8 cellular contexts compared by ENCODE assay signal in the genomic region with DNA sequence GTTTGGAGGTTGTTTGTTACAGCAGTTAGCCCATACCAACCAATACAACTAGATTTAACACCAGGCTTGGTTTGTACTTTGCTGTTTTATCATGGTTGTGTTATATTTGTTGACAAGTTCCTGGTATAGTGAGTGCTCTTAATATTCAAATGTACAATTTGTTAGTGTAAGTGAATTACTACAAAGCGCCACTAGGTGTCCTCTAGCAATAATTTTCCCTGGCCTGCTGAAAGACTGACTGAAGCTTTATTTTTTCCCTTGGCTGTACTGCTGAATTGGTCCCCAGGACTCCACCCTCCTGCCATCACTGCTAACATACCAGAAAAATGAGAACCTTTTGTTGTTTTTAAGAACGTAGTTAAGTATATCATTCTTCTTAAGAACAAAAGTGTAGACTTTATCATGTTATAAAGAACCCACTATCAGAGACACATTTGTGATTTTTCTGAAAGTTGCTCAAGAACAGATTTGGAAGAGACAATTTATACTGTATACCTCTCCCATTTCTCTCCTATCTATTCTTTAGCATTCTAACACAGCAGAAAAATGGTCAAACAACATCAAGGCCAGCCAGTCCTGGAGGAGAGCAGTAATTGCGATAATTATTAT.
DNase-seq lines count a peak whose midpoint lies in the region; ATAC-seq, FAIRE-seq and TF ChIP-seq lines count a peak whose summit lies in the region.

No MANE protein-coding gene starts in this region.

- TF ChIP-seq RAD21 in Ishikawa (IDR thresholded peaks at IDR 0.05; ENCODE audit: low read depth), result peak; percentile 64

- H3K36me3 Mint-ChIP-seq in naive B cell, result no peaks in the 10 kb centered on the region

- DNase-seq in NCI-H2081 (lab: John Stamatoyannopoulos, UW) (peak; percentile 10 to 23), NCI-H2081 treated with DMSO at 0.1 percent for 48 hours (lab: John Stamatoyannopoulos, UW) (no peak), RPMI7951 (ENCODE audit: low read depth) (peak; percentile 43), naive B cell (peak; percentile 11)
- DNase-seq in stimulated activated naive CD4-positive, alpha-beta T cell treated with Interleukin-2 at 50 U/mL for 16 hours (lab: John Stamatoyannopoulos, UW), result no peak

- H3K9me3 Mint-ChIP-seq in naive B cell, result peaks cover 0 to 1% (median 0%) of the 10 kb centered on the region in 7 donors

- no peak overlapping the region for H3K4me3 Mint-ChIP-seq in naive B cell

- FAIRE-seq in endometrium (lab: Jason Lieb, UNC), result peak; percentile 93

- TF ChIP-seq EP300 in Ishikawa (IDR thresholded peaks at IDR 0.05; ENCODE audit: borderline replicate concordance), result no peak

- ATAC-seq in GM21526 (IDR thresholded peaks at IDR 0.05; ENCODE audit: low FRiP score, unreplicated experiment) (peak; percentile 87), naive B cell (ENCODE audit: low read depth in 2 of 2) (peak in 1 of 2 donors; percentile 39)

- no peaks in the 10 kb centered on the region for H3K4me1 Mint-ChIP-seq in naive B cell

- no peak overlapping the region for H3K27ac Mint-ChIP-seq in naive B cell

- H3K27me3 Mint-ChIP-seq in naive B cell, result peaks cover 4 to 16% (median 14%) of the 10 kb centered on the region in 3 donors

TF ChIP-seq in Ishikawa, 13 proteins besides CTCF, POLR2A, EP300 and RAD21:
- no peak for TF ChIP-seq CREB1 (IDR thresholded peaks at IDR 0.05; ENCODE audit: low read depth)
- TF ChIP-seq, protein P1, sequence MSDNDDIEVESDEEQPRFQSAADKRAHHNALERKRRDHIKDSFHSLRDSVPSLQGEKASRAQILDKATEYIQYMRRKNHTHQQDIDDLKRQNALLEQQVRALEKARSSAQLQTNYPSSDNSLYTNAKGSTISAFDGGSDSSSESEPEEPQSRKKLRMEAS (IDR thresholded peaks at IDR 0.05), result no peak
- no peak for TF ChIP-seq CEBPB (IDR thresholded peaks at IDR 0.05)
- TF ChIP-seq TAF1 (IDR thresholded peaks at IDR 0.05; ENCODE audit: low read depth), result no peak
- TF ChIP-seq, protein P2, sequence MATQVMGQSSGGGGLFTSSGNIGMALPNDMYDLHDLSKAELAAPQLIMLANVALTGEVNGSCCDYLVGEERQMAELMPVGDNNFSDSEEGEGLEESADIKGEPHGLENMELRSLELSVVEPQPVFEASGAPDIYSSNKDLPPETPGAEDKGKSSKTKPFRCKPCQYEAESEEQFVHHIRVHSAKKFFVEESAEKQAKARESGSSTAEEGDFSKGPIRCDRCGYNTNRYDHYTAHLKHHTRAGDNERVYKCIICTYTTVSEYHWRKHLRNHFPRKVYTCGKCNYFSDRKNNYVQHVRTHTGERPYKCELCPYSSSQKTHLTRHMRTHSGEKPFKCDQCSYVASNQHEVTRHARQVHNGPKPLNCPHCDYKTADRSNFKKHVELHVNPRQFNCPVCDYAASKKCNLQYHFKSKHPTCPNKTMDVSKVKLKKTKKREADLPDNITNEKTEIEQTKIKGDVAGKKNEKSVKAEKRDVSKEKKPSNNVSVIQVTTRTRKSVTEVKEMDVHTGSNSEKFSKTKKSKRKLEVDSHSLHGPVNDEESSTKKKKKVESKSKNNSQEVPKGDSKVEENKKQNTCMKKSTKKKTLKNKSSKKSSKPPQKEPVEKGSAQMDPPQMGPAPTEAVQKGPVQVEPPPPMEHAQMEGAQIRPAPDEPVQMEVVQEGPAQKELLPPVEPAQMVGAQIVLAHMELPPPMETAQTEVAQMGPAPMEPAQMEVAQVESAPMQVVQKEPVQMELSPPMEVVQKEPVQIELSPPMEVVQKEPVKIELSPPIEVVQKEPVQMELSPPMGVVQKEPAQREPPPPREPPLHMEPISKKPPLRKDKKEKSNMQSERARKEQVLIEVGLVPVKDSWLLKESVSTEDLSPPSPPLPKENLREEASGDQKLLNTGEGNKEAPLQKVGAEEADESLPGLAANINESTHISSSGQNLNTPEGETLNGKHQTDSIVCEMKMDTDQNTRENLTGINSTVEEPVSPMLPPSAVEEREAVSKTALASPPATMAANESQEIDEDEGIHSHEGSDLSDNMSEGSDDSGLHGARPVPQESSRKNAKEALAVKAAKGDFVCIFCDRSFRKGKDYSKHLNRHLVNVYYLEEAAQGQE (IDR thresholded peaks at IDR 0.05; ENCODE audit: low read depth), result no peak
- TF ChIP-seq ZBTB7A (IDR thresholded peaks at IDR 0.05; ENCODE audit: low read depth), result no peak
- TF ChIP-seq EGR1 (IDR thresholded peaks at IDR 0.05), result no peak
- no peak for TF ChIP-seq TEAD4 (IDR thresholded peaks at IDR 0.05)
- no peak for TF ChIP-seq NFIC (IDR thresholded peaks at IDR 0.05)
- TF ChIP-seq TCF12 (IDR thresholded peaks at IDR 0.05; ENCODE audit: low read depth), result no peak
- no peak for TF ChIP-seq YY1 (IDR thresholded peaks at IDR 0.05; ENCODE audit: low read depth)
- TF ChIP-seq FOXM1 (IDR thresholded peaks at IDR 0.05; ENCODE audit: borderline replicate concordance, low read depth), result no peak
- TF ChIP-seq, protein P3, sequence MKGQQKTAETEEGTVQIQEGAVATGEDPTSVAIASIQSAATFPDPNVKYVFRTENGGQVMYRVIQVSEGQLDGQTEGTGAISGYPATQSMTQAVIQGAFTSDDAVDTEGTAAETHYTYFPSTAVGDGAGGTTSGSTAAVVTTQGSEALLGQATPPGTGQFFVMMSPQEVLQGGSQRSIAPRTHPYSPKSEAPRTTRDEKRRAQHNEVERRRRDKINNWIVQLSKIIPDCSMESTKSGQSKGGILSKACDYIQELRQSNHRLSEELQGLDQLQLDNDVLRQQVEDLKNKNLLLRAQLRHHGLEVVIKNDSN (IDR thresholded peaks at IDR 0.05), result no peak

Comparison
In these comparisons a context has a peak if more than half of its experiments do, and no peak if none do; other contexts are left out.
1. DNase-seq: peak in NCI-H2081 (2 of 2), RPMI7951 (single experiment) and naive B cell (single experiment); none in NCI-H2081 treated with DMSO at 0.1 percent for 48 hours (single experiment) and stimulated activated naive CD4-positive, alpha-beta T cell treated with Interleukin-2 at 50 U/mL for 16 hours (single experiment).